In genomic region chr1:63773815-63774616, GRCh38 we compare ENCODE assay signal across 1 cellular context.
A peak's percentile ranks its signal among the peaks of the same experiment; 100 is the strongest.
TF ChIP-seq lines count a peak whose summit lies in the region.

TSS of gene ROR1 (plus strand) at chr1:63774017.

TF ChIP-seq in SK-N-SH, 30 proteins besides CTCF, POLR2A, EP300 and RAD21 (continued from another document):
- TF ChIP-seq, protein P1, sequence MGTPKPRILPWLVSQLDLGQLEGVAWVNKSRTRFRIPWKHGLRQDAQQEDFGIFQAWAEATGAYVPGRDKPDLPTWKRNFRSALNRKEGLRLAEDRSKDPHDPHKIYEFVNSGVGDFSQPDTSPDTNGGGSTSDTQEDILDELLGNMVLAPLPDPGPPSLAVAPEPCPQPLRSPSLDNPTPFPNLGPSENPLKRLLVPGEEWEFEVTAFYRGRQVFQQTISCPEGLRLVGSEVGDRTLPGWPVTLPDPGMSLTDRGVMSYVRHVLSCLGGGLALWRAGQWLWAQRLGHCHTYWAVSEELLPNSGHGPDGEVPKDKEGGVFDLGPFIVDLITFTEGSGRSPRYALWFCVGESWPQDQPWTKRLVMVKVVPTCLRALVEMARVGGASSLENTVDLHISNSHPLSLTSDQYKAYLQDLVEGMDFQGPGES (IDR thresholded peaks at IDR 0.05; ENCODE audit: low read depth, low read length): no peak
- TF ChIP-seq SIN3A (IDR thresholded peaks at IDR 0.05; ENCODE audit: borderline replicate concordance, low read depth, low read length) (peak; percentile 33; the same call in 1 of the 2 replicates), YY1 (IDR thresholded peaks at IDR 0.05; ENCODE audit: low read depth) (0 out of 2 replicates have a peak, but pooled peaks have one; percentile 44), ELF1 (IDR thresholded peaks at IDR 0.05) (no peak), CHD2 (IDR thresholded peaks at IDR 0.05; ENCODE audit: low read length, partially characterized antibody) (peak; percentile 84), NRF1 (IDR thresholded peaks at IDR 0.05; ENCODE audit: low read depth, low read length) (no peak)
- TF ChIP-seq, protein P2, sequence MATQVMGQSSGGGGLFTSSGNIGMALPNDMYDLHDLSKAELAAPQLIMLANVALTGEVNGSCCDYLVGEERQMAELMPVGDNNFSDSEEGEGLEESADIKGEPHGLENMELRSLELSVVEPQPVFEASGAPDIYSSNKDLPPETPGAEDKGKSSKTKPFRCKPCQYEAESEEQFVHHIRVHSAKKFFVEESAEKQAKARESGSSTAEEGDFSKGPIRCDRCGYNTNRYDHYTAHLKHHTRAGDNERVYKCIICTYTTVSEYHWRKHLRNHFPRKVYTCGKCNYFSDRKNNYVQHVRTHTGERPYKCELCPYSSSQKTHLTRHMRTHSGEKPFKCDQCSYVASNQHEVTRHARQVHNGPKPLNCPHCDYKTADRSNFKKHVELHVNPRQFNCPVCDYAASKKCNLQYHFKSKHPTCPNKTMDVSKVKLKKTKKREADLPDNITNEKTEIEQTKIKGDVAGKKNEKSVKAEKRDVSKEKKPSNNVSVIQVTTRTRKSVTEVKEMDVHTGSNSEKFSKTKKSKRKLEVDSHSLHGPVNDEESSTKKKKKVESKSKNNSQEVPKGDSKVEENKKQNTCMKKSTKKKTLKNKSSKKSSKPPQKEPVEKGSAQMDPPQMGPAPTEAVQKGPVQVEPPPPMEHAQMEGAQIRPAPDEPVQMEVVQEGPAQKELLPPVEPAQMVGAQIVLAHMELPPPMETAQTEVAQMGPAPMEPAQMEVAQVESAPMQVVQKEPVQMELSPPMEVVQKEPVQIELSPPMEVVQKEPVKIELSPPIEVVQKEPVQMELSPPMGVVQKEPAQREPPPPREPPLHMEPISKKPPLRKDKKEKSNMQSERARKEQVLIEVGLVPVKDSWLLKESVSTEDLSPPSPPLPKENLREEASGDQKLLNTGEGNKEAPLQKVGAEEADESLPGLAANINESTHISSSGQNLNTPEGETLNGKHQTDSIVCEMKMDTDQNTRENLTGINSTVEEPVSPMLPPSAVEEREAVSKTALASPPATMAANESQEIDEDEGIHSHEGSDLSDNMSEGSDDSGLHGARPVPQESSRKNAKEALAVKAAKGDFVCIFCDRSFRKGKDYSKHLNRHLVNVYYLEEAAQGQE (IDR thresholded peaks at IDR 0.05; ENCODE audit: low read depth, low read length): no peak
